In the genomic region with DNA sequence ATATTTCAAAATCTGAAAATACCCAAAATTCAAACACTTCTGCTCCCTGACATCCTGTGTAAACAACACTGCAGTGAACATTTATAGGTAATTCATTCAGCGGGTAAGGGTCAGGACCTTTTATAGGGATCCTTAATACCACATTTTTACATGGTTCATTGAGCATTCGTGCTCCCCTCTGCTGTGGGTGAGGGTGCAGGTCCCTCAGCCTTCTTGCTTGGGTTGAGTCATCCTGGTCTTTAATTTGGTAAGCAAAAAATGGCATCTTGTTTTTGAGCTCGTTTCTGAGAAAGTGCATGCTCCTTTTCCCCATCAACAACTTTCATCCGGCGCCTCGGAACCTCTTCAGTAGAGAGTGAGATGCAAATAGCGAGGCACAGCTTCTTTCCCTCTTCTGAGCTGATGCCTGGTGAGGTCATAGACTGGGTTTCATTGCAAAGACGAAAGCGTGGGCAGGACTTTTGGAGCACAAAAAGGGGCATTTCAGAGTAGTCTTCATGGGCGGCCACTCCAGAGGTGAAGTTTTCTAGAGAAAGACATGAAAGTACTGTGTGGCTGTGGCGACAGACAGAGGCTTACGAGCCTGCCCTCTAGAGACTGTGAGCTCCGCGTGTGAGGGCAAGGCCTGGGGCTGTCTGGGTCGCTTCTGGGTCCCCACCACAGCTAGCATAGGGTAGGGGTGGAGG, we compare ENCODE assay signal across 8 cellular contexts. TPM values are rescaled to one million over a fixed set of nuclear protein-coding genes. Genes with fewer than 3 reads are reported as not detected.
DNase-seq lines count a peak whose midpoint lies in the region; ATAC-seq, FAIRE-seq and TF ChIP-seq lines count a peak whose summit lies in the region.

No MANE protein-coding gene starts in this region.

- no peak for TF ChIP-seq POLR2A in esophagus muscularis mucosa (IDR thresholded peaks at IDR 0.05; ENCODE audit: low read depth)

- ATAC-seq in HG03196 (IDR thresholded peaks at IDR 0.05; ENCODE audit: unreplicated experiment) (peak; percentile 63), foreskin keratinocyte (no peak)

- no peaks in the 10 kb centered on the region for H3K27me3 ChIP-seq in esophagus muscularis mucosa
- no peaks in the 10 kb centered on the region for H3K27me3 ChIP-seq in foreskin keratinocyte

- H3K4me3 ChIP-seq in esophagus muscularis mucosa: no peak overlapping the region

- intact Hi-C loops in esophagus muscularis mucosa (cut with DNase I): no loop called here

- H3K27me3 Mint-ChIP-seq in progenitor cell of endocrine pancreas: no peaks in the 10 kb centered on the region

- peak overlapping the region; percentile 76 for H3K27ac Mint-ChIP-seq in progenitor cell of endocrine pancreas

- no peak for TF ChIP-seq EP300 in esophagus muscularis mucosa (IDR thresholded peaks at IDR 0.05)

- no peak overlapping the region for H3K4me3 Mint-ChIP-seq in progenitor cell of endocrine pancreas (ENCODE audit: low read depth)

- DNase-seq in GM19239 (ENCODE audit: insufficient read length, low spot score) (peak; percentile 69), activated T-cell treated with anti-CD3 and anti-CD28 coated beads for 4 hours (peak; percentile 68), progenitor cell of endocrine pancreas (ENCODE audit: low spot score, unreplicated experiment) (no peak), esophagus muscularis mucosa (ENCODE audit: extremely low spot score) (no peak), NCI-H510A treated with DMSO at 0.1 percent for 48 hours (lab: John Stamatoyannopoulos, UW) (no peak), foreskin keratinocyte (no peak), NCI-H2227 treated with DMSO at 0.1 percent for 48 hours (lab: John Stamatoyannopoulos, UW) (no peak)

- H3K36me3 ChIP-seq in esophagus muscularis mucosa: peaks cover 0 to 12% (median 2%) of the 10 kb centered on the region in 4 donors

- peak; percentile 87 for FAIRE-seq in GM19239 (lab: Jason Lieb, UNC)

- H3K9me3 Mint-ChIP-seq in progenitor cell of endocrine pancreas (ENCODE audit: low read depth): no peaks in the 10 kb centered on the region

- peaks cover 35% of the 10 kb centered on the region for H3K4me1 Mint-ChIP-seq in progenitor cell of endocrine pancreas (ENCODE audit: low read depth)

- H3K27ac ChIP-seq in esophagus muscularis mucosa (replicated peaks in 1 of 4): peak overlapping the region in 2 of 4 donors; percentile 74 to 83
- no peak overlapping the region for H3K27ac ChIP-seq in foreskin keratinocyte

- WGBS in esophagus muscularis mucosa: 80% methylated on average over 15 of the region's 15 CpGs

- H3K4me1 ChIP-seq in esophagus muscularis mucosa (peaks cover 29 to 90% (median 71%) of the 10 kb centered on the region in 4 donors), foreskin keratinocyte (peaks cover 5% of the 10 kb centered on the region)

- no peaks in the 10 kb centered on the region for H3K9me3 ChIP-seq in esophagus muscularis mucosa

- TF ChIP-seq CTCF in progenitor cell of endocrine pancreas (IDR thresholded peaks at IDR 0.05; ENCODE audit: unreplicated experiment): no peak
- TF ChIP-seq CTCF in esophagus muscularis mucosa (IDR thresholded peaks at IDR 0.05): no peak
- TF ChIP-seq CTCF in foreskin keratinocyte (conservative IDR thresholded peaks at IDR 0.05): no peak

- H3K36me3 Mint-ChIP-seq in progenitor cell of endocrine pancreas (ENCODE audit: insufficient read depth): peaks cover 12% of the 10 kb centered on the region

RNA-seq across cellular contexts. Expression of a gene that starts 44.5 kb away (rescaled TPM):
- total RNA-seq in progenitor cell of endocrine pancreas (18.3 and 23.5 TPM in 2 replicates), esophagus muscularis mucosa (10 to 100 TPM in 2 of 4 donors, 1 to 10 TPM in 2; 5.0 to 21.3 (median 11.5) TPM), foreskin keratinocyte (3.9 and 4.3 TPM in 2 replicates)
- polyA plus RNA-seq in foreskin keratinocyte: 4.7 and 5.5 TPM in 2 replicates

RNA-seq across cellular contexts. Expression of a gene that starts 55.8 kb away (rescaled TPM):
- total RNA-seq in progenitor cell of endocrine pancreas (172 and 173 TPM in 2 replicates), esophagus muscularis mucosa (100 to 1,000 TPM; 130 to 143 (median 136) TPM), foreskin keratinocyte (132 and 147 TPM in 2 replicates)
- 132 and 147 TPM in 2 replicates for polyA plus RNA-seq in foreskin keratinocyte

Comparison
In these comparisons a context has a peak if more than half of its experiments do, and no peak if none do; other contexts are left out.
1. DNase-seq: peak in GM19239 (single experiment) and activated T-cell treated with anti-CD3 and anti-CD28 coated beads for 4 hours (single experiment); none in progenitor cell of endocrine pancreas (single experiment), esophagus muscularis mucosa (single experiment), NCI-H510A treated with DMSO at 0.1 percent for 48 hours (single experiment), foreskin keratinocyte (0 of 2) and NCI-H2227 treated with DMSO at 0.1 percent for 48 hours (single experiment).